ENCODE assay signal across 1 cellular context in genomic region chr4:108042927-108043326, GRCh38.
TF ChIP-seq lines count a peak whose summit lies in the region.

No MANE protein-coding gene starts in this region.

TF ChIP-seq in H1, 55 proteins besides CTCF, POLR2A, EP300 and RAD21:
- TF ChIP-seq RBBP5 (IDR thresholded peaks at IDR 0.05; ENCODE audit: borderline replicate concordance, low read depth, low read length), result no peak
- TF ChIP-seq SP4 (IDR thresholded peaks at IDR 0.05; ENCODE audit: low read length), result no peak
- TF ChIP-seq KDM1A (IDR thresholded peaks at IDR 0.05; ENCODE audit: borderline replicate concordance, low read length), result no peak
- no peak for TF ChIP-seq TBP (IDR thresholded peaks at IDR 0.05; ENCODE audit: low read depth, low read length)
- TF ChIP-seq PHF8 (conservative IDR thresholded peaks at IDR 0.05; ENCODE audit: low read depth, low read length), result no peak
- TF ChIP-seq SP2 (IDR thresholded peaks at IDR 0.05; ENCODE audit: low read length), result no peak
- TF ChIP-seq ATF3 (IDR thresholded peaks at IDR 0.05; ENCODE audit: insufficient read depth, low read depth, low read length), result no peak
- no peak for TF ChIP-seq SAP30 (IDR thresholded peaks at IDR 0.05; ENCODE audit: insufficient read depth, insufficient replicate concordance, low read length)
- TF ChIP-seq SIX5 (IDR thresholded peaks at IDR 0.05; ENCODE audit: low read depth, low read length), result no peak
